1 cellular context compared by ENCODE assay signal in genomic region chr16:46687486-46687885, GRCh38.
TF ChIP-seq lines count a peak whose summit lies in the region.

No MANE protein-coding gene starts in this region.

TF ChIP-seq in K562, 482 proteins besides CTCF, POLR2A, EP300 and RAD21 (continued from another document):
- TF ChIP-seq BRF2 (IDR thresholded peaks at IDR 0.05; ENCODE audit: borderline replicate concordance, insufficient read depth, insufficient read length) (no peak), TGIF2 (CRISPR knock-in tag; IDR thresholded peaks at IDR 0.05) (no peak), ZNF518B (CRISPR knock-in tag; IDR thresholded peaks at IDR 0.05) (no peak), ZNF280A (IDR thresholded peaks at IDR 0.05; ENCODE audit: low read depth, partially characterized antibody) (no peak), TFE3 (CRISPR knock-in tag; IDR thresholded peaks at IDR 0.05) (no peak), ZBTB7A (IDR thresholded peaks at IDR 0.05; ENCODE audit: borderline replicate concordance, control insufficient read depth, low read depth, low read length) (no peak), ZBTB43 (CRISPR knock-in tag; IDR thresholded peaks at IDR 0.05) (no peak), MYBL2 (IDR thresholded peaks at IDR 0.05; ENCODE audit: low read depth) (no peak), MYBL2 (CRISPR knock-in tag; IDR thresholded peaks at IDR 0.05; ENCODE audit: borderline replicate concordance) (no peak), ZBTB8A (IDR thresholded peaks at IDR 0.05; ENCODE audit: partially characterized antibody) (no peak), SMAD1 (IDR thresholded peaks at IDR 0.05; ENCODE audit: low read depth, low read length, partially characterized antibody) (no peak), HINFP (tag; conservative IDR thresholded peaks at IDR 0.05; ENCODE audit: low read depth) (no peak), OTX1 (CRISPR knock-in tag; IDR thresholded peaks at IDR 0.05) (no peak), DEAF1 (CRISPR knock-in tag; IDR thresholded peaks at IDR 0.05) (no peak), SRSF3 (IDR thresholded peaks at IDR 0.05; ENCODE audit: insufficient read depth, low read length) (no peak)
